Comparison of ENCODE assay signal across 8 cellular contexts in genomic region chr18:49486959-49487710, GRCh38. TPM values are rescaled to one million over a fixed set of nuclear protein-coding genes. Genes with fewer than 3 reads are reported as not detected.
DNase-seq lines count a peak whose midpoint lies in the region; ATAC-seq and TF ChIP-seq lines count a peak whose summit lies in the region.

C18orf32 (minus strand) TSS chr18:49487234; CDS start chr18:49483748, 3,486 bp downstream.

- peak within 1 kb of the TSS; percentile 93 for H3K9ac ChIP-seq in adipocyte (ENCODE audit: low read length)

- H3K4me1 ChIP-seq in adipocyte (ENCODE audit: control insufficient read depth, insufficient read depth, low read length) (peaks cover 41% of the 10 kb centered on the region), heart left ventricle (peaks cover 5 to 63% (median 28%) of the 10 kb centered on the region in 12 donors), upper lobe of left lung (peaks cover 26 to 44% (median 39%) of the 10 kb centered on the region in 4 donors)

- H3K36me3 ChIP-seq in adipocyte (ENCODE audit: control insufficient read depth, insufficient read depth, low read length, severe bottlenecking) (peaks cover 57% of the 10 kb centered on the region), heart left ventricle (peaks cover 3 to 60% (median 54%) of the 10 kb centered on the region in 9 donors), upper lobe of left lung (peaks cover 26 to 51% (median 36%) of the 10 kb centered on the region in 4 donors)

- no peaks in the 10 kb centered on the region for H3K27me3 ChIP-seq in adipocyte (replicated peaks; ENCODE audit: control insufficient read depth, insufficient read depth, low read length)
- no peaks in the 10 kb centered on the region for H3K27me3 ChIP-seq in heart left ventricle
- H3K27me3 ChIP-seq in upper lobe of left lung: no peaks in the 10 kb centered on the region

- ATAC-seq in HG02798 (IDR thresholded peaks at IDR 0.05; ENCODE audit: poor library complexity, unreplicated experiment) (peak; percentile 98), heart left ventricle (peak; percentile 98 to 99 (median 98)), upper lobe of left lung (ENCODE audit: low FRiP score in 2 of 2) (peak; percentile 98 to 99)

- no peak for TF ChIP-seq CTCF in GM12875 (IDR thresholded peaks at IDR 0.05; ENCODE audit: borderline replicate concordance, insufficient read depth, low read depth, low read length)
- TF ChIP-seq CTCF in heart left ventricle (IDR thresholded peaks at IDR 0.05): no peak
- TF ChIP-seq CTCF in upper lobe of left lung (IDR thresholded peaks at IDR 0.05): no peak

- H3K9me3 ChIP-seq in adipocyte (ENCODE audit: control insufficient read depth, low read length): no peaks in the 10 kb centered on the region
- no peaks in the 10 kb centered on the region for H3K9me3 ChIP-seq in heart left ventricle
- H3K9me3 ChIP-seq in upper lobe of left lung: no peaks in the 10 kb centered on the region

- TF ChIP-seq POLR2A in heart left ventricle (IDR thresholded peaks at IDR 0.05): peak; percentile 41 to 97
- TF ChIP-seq POLR2A in upper lobe of left lung (IDR thresholded peaks at IDR 0.05): peak; percentile 84 to 99 (median 96)

- WGBS in heart left ventricle, 4 donors: 4 to 5% (median 4%) methylated on average over 61 to 68 of the region's 68 CpGs
- 4 to 13% methylated on average over 16 to 50 of the region's 68 CpGs for WGBS in upper lobe of left lung, 2 donors

- intact Hi-C loops in heart left ventricle (cut with DNase I): no loop called here
- intact Hi-C loops in posterior cingulate gyrus (cut with DNase I): no loop called here

- H3K27ac ChIP-seq in heart left ventricle: peak within 1 kb of the TSS; percentile 88 to 98 (median 97)
- peak within 1 kb of the TSS; percentile 95 to 99 (median 97) for H3K27ac ChIP-seq in upper lobe of left lung

- peak within 1 kb of the TSS; percentile 70 for H3K4me3 ChIP-seq in GM12875 (ENCODE audit: low read depth, low read length)
- H3K4me3 ChIP-seq in adipocyte (ENCODE audit: low read length): peak within 1 kb of the TSS; percentile 94
- peak within 1 kb of the TSS; percentile 68 to 95 (median 88) for H3K4me3 ChIP-seq in heart left ventricle
- peak within 1 kb of the TSS; percentile 73 to 89 (median 86) for H3K4me3 ChIP-seq in upper lobe of left lung

- peak; percentile 89 for DNase-seq in NCI-H1436 (lab: John Stamatoyannopoulos, UW)
- peak; percentile 86 for DNase-seq in T follicular helper cell (ENCODE audit: low read depth)
- DNase-seq in adipocyte (ENCODE audit: low read depth): peak; percentile 97
- peak; percentile 95 to 98 (median 97) for DNase-seq in heart left ventricle
- peak; percentile 95 to 99 (median 98) for DNase-seq in posterior cingulate gyrus
- DNase-seq in upper lobe of left lung: peak; percentile 96 to 98

- no peak for TF ChIP-seq EP300 in upper lobe of left lung (IDR thresholded peaks at IDR 0.05)

RNA-seq across cellular contexts. Expression of gene C18orf32, which starts in this region (rescaled TPM):
- total RNA-seq in heart left ventricle (10 to 100 TPM; 17.6 to 61.1 (median 36.8) TPM), upper lobe of left lung (10 to 100 TPM; 17.8 to 68.8 (median 56.5) TPM)
- 10 to 100 TPM; 66.7 to 68.8 TPM for polyA plus RNA-seq in heart left ventricle

Comparison
In these comparisons a context has a peak if more than half of its experiments do, and no peak if none do; other contexts are left out.
1. Peak in every context shown above with its lines: DNase-seq, ATAC-seq, H3K4me3 ChIP-seq and H3K27ac ChIP-seq.